Comparison of ENCODE assay signal across 1 cellular context in the genomic region with DNA sequence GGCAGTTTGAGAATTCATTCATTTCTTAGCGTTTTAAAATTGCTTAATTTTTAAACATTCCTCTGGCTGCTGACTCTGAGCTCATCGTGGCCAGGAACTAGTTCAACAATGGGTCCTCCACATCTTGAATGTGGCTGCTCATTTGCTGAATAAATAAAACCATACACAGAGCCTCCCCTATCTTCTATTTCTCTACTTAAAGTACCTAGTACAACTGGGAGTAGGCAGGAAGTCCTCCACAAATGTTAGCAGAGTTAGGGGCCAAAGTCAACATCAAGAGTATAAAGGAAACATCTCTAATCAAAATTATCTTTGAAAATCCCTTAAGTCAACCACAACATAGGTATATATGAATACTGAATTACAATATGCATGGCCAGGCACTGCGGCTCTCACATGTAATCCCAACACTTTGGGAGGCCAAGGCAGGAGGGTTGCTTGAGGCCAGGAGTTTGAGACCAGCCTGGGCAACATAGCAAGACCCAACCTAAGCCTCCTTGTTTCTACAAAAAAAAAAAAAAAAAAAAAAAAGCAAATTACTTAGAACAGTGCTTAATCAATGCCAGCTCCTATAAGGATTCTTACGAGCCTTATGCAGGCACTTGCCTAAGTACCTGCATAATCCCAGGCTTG.
TF ChIP-seq lines count a peak whose summit lies in the region.

No MANE protein-coding gene starts in this region.

TF ChIP-seq in endothelial cell of umbilical vein, 7 proteins besides CTCF, POLR2A, EP300 and RAD21:
- TF ChIP-seq GATA2 (IDR thresholded peaks at IDR 0.05; ENCODE audit: insufficient read depth, insufficient read length, low read depth, low read length) (peak; percentile 15), MYC (IDR thresholded peaks at IDR 0.05; ENCODE audit: low read depth, low read length) (no peak)
